13 cellular contexts compared by ENCODE assay signal in genomic region chr7:16260236-16260728, GRCh38.
DNase-seq lines count a peak whose midpoint lies in the region; ATAC-seq and TF ChIP-seq lines count a peak whose summit lies in the region.
"Had no signal": no experiment of that assay in that cellular context is flagged by ENCODE, and none has a peak within 500 bp of the region (broad histone marks: within the 10 kb centered on the region; RNA-seq: fewer than 3 reads in every experiment).

No MANE protein-coding gene starts in this region.

- no peaks in the 10 kb centered on the region for H3K4me1 Mint-ChIP-seq in immature natural killer cell
- H3K4me1 Mint-ChIP-seq: nephron progenitor cell had no signal

- ATAC-seq in GM19452 (IDR thresholded peaks at IDR 0.05; ENCODE audit: unreplicated experiment) (peak; percentile 84), HG02678 (IDR thresholded peaks at IDR 0.05; ENCODE audit: unreplicated experiment) (peak; percentile 86), SK-N-SH treated with all-trans-retinoic acid at 6 μM for 48 hours (no peak)
- ATAC-seq: gastroesophageal sphincter had no signal

- H2BK12ac ChIP-seq in neuronal stem cell (ENCODE audit: low read length): no peak overlapping the region

- H3K14ac ChIP-seq in neuronal stem cell (ENCODE audit: low read length): no peak overlapping the region

- H3K27me3 ChIP-seq in neuronal stem cell (ENCODE audit: control insufficient read depth in 3 of 3, insufficient read depth in 3 of 3, low read depth in 1 of 3, low read length in 3 of 3): no peaks in the 10 kb centered on the region
- H3K27me3 ChIP-seq: gastroesophageal sphincter had no signal

- peaks cover 0 to 9% (median 2%) of the 10 kb centered on the region in 6 donors for H3K9me3 Mint-ChIP-seq in immature natural killer cell

- H3K4me3 Mint-ChIP-seq in immature natural killer cell: no peak overlapping the region
- H3K4me3 Mint-ChIP-seq: nephron progenitor cell had no signal

- H3K9me3 ChIP-seq in neuronal stem cell (replicated peaks in 1 of 2; ENCODE audit: control insufficient read depth in 2 of 2, insufficient read depth in 1 of 2, low read depth in 1 of 2, low read length in 2 of 2): no peaks in the 10 kb centered on the region

- H2BK5ac ChIP-seq in neuronal stem cell (ENCODE audit: low read length): no peak overlapping the region

- no peak overlapping the region for H3K27ac ChIP-seq in neuronal stem cell (replicated peaks; ENCODE audit: low read length)
- H3K27ac ChIP-seq: gastroesophageal sphincter had no signal

- H3K27ac Mint-ChIP-seq in immature natural killer cell: no peak overlapping the region
- H3K27ac Mint-ChIP-seq: nephron progenitor cell had no signal

- H2AK5ac ChIP-seq in neuronal stem cell (ENCODE audit: low read depth, low read length): no peak overlapping the region

- no peaks in the 10 kb centered on the region for H3K4me1 ChIP-seq in neuronal stem cell (ENCODE audit: control insufficient read depth in 2 of 2, insufficient read depth in 1 of 2, low read depth in 1 of 2, low read length in 2 of 2)
- H3K4me1 ChIP-seq: gastroesophageal sphincter had no signal

- H3K36me3 ChIP-seq in neuronal stem cell (replicated peaks in 1 of 2; ENCODE audit: control insufficient read depth in 2 of 2, insufficient read depth in 2 of 2, low read length in 2 of 2): no peaks in the 10 kb centered on the region

- no peak overlapping the region for H4K8ac ChIP-seq in neuronal stem cell (ENCODE audit: low read depth, low read length)

- no peak overlapping the region for H2BK120ac ChIP-seq in neuronal stem cell (ENCODE audit: low read depth, low read length)

- no peak overlapping the region for H3K4ac ChIP-seq in neuronal stem cell (ENCODE audit: low read length)

- no peak overlapping the region for H3K4me2 ChIP-seq in neuronal stem cell (ENCODE audit: insufficient read depth, low read length, poor library complexity, severe bottlenecking)

- H3K4me3 ChIP-seq in Jurkat, Clone E6-1 (ENCODE audit: low read length): no peak overlapping the region
- no peak overlapping the region for H3K4me3 ChIP-seq in neuronal stem cell (ENCODE audit: low read length in 2 of 2)
- H3K4me3 ChIP-seq: gastroesophageal sphincter had no signal

- H3K18ac ChIP-seq in neuronal stem cell (ENCODE audit: low read length): no peak overlapping the region

- H3K9ac ChIP-seq in neuronal stem cell (ENCODE audit: low read depth, low read length, poor library complexity): no peak overlapping the region

- no peak overlapping the region for H3K23ac ChIP-seq in neuronal stem cell (ENCODE audit: low read depth, low read length, poor library complexity)

- DNase-seq in Jurkat, Clone E6-1 (ENCODE audit: low read depth, low spot score): peak; percentile 88
- no peak for DNase-seq in neuronal stem cell (ENCODE audit: low spot score)
- no peak for DNase-seq in immature natural killer cell
- DNase-seq in NCI-H2081 (lab: John Stamatoyannopoulos, UW): no peak
- DNase-seq: activated CD8-positive, alpha-beta memory T cell treated with anti-CD3 and anti-CD28 coated beads, Interleukin-2, amount 50 U/mL, for 48 hours; C1 segment of cervical spinal cord; H7; NCI-H2107; nephron progenitor cell had no signal

- H2BK15ac ChIP-seq in neuronal stem cell (ENCODE audit: low read length): no peak overlapping the region

- peaks cover 0 to 8% (median 6%) of the 10 kb centered on the region in 3 donors for H3K36me3 Mint-ChIP-seq in immature natural killer cell

- H3K79me1 ChIP-seq in neuronal stem cell (ENCODE audit: low read depth, low read length): no peaks in the 10 kb centered on the region

- WGBS in neuronal stem cell (ENCODE audit: extremely low coverage in 2 of 2, insufficient read length in 2 of 2, insufficient replicate concordance in 1 of 2), 2 donors: no CpG with 5 or more reads among the region's 1 CpG

- peaks cover 0 to 3% (median 2%) of the 10 kb centered on the region in 3 donors for H3K27me3 Mint-ChIP-seq in immature natural killer cell (ENCODE audit: low read depth in 3 of 3)

- peak overlapping the region; percentile 58 for H2AFZ ChIP-seq in neuronal stem cell (ENCODE audit: low read length)

- H4K91ac ChIP-seq in neuronal stem cell (ENCODE audit: low read depth, low read length, poor library complexity): no peak overlapping the region

TF ChIP-seq in SK-N-SH treated with all-trans-retinoic acid at 6 μM for 48 hours, 23 proteins besides CTCF, POLR2A, EP300 and RAD21:
- TF ChIP-seq PATZ1 (CRISPR knock-in tag; IDR thresholded peaks at IDR 0.05; ENCODE audit: borderline replicate concordance): no peak
- TF ChIP-seq, protein P1, sequence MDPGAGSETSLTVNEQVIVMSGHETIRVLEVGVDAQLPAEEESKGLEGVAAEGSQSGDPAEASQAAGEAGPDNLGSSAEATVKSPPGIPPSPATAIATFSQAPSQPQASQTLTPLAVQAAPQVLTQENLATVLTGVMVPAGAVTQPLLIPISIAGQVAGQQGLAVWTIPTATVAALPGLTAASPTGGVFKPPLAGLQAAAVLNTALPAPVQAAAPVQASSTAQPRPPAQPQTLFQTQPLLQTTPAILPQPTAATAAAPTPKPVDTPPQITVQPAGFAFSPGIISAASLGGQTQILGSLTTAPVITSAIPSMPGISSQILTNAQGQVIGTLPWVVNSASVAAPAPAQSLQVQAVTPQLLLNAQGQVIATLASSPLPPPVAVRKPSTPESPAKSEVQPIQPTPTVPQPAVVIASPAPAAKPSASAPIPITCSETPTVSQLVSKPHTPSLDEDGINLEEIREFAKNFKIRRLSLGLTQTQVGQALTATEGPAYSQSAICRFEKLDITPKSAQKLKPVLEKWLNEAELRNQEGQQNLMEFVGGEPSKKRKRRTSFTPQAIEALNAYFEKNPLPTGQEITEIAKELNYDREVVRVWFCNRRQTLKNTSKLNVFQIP (CRISPR knock-in tag; IDR thresholded peaks at IDR 0.05; ENCODE audit: borderline replicate concordance, low read depth): no peak
- no peak for TF ChIP-seq ESRRG (CRISPR knock-in tag; IDR thresholded peaks at IDR 0.05)
- TF ChIP-seq ZC3H10 (CRISPR knock-in tag; IDR thresholded peaks at IDR 0.05): no peak
- TF ChIP-seq ISL1 (CRISPR knock-in tag; IDR thresholded peaks at IDR 0.05): no peak
- no peak for TF ChIP-seq ZNF8 (CRISPR knock-in tag; IDR thresholded peaks at IDR 0.05)
